19 cellular contexts compared by ENCODE assay signal in genomic region chr1:27530192-27530591, GRCh38. TPM values are rescaled to one million over a fixed set of nuclear protein-coding genes. Genes with fewer than 3 reads are reported as not detected.
DNase-seq lines count a peak whose midpoint lies in the region; ATAC-seq, FAIRE-seq and TF ChIP-seq lines count a peak whose summit lies in the region.
"Had no signal": no experiment of that assay in that cellular context is flagged by ENCODE, and none has a peak within 500 bp of the region (broad histone marks: within the 10 kb centered on the region; RNA-seq: fewer than 3 reads in every experiment).

No MANE protein-coding gene starts in this region.

- in situ Hi-C loops in HepG2 (cut with HindIII; ENCODE audit: extremely low pct_ligation_motif_present, low pct_unique_long_range_greater_than_20kb), result no loop called here

- ATAC-seq in HepG2 (no peak), right lobe of liver (no peak)
- ATAC-seq: activated naive CD4-positive, alpha-beta T cell treated with anti-CD3 and anti-CD28 coated beads, Interleukin-2, amount 50 U/mL, for 72 hours; effector memory CD8-positive, alpha-beta T cell had no signal

- TF ChIP-seq RAD21 in HepG2 (CRISPR knock-in tag; IDR thresholded peaks at IDR 0.05), result no peak

- H2AFZ ChIP-seq in HepG2 (ENCODE audit: low read length), result no peak overlapping the region

- no peak for FAIRE-seq in HepG2 (lab: Jason Lieb, UNC)
- FAIRE-seq in D721Med (lab: Jason Lieb, UNC), result no peak
- FAIRE-seq: H54 had no signal

- H3K9me3 ChIP-seq in HepG2 (ENCODE audit: low read length) (no peaks in the 10 kb centered on the region), right lobe of liver (no peaks in the 10 kb centered on the region), esophagus squamous epithelium (no peaks in the 10 kb centered on the region), vagina (no peaks in the 10 kb centered on the region)
- H3K9me3 ChIP-seq: MG63, prostate gland, stomach had no signal

- BruUV-seq in HepG2 (replicated peaks; lab: Mats Ljungman, UMichigan), result no TSS peak

- H4K20me1 ChIP-seq in HepG2 (ENCODE audit: insufficient read depth, low read length), result no peaks in the 10 kb centered on the region

- CTCF ChIA-PET in HepG2 (lab: Yijun Ruan, JAX; ENCODE audit: low intra/inter-chr PET ratio, low total read pairs), result no interaction called here

- H3K27me3 ChIP-seq in HepG2 (ENCODE audit: control insufficient read depth in 1 of 2, insufficient read depth in 2 of 2, low read length in 2 of 2) (no peaks in the 10 kb centered on the region), right lobe of liver (no peaks in the 10 kb centered on the region), esophagus squamous epithelium (no peaks in the 10 kb centered on the region), rectal smooth muscle tissue (ENCODE audit: control insufficient read depth, insufficient read depth, low read length) (no peaks in the 10 kb centered on the region), vagina (no peaks in the 10 kb centered on the region)
- H3K27me3 ChIP-seq: MG63, stomach had no signal

- no peak for TF ChIP-seq POLR2A in HepG2 (IDR thresholded peaks at IDR 0.05; ENCODE audit: insufficient read depth in 1 of 2, low read depth in 2 of 2, low read length in 2 of 2)
- TF ChIP-seq POLR2A in right lobe of liver (IDR thresholded peaks at IDR 0.05), result no peak
- no peak for TF ChIP-seq POLR2A in esophagus squamous epithelium (IDR thresholded peaks at IDR 0.05)
- TF ChIP-seq POLR2A in vagina (IDR thresholded peaks at IDR 0.05), result no peak

- H3K27ac ChIP-seq in HepG2 (ENCODE audit: extremely low read length, insufficient read depth, low read length), result no peak overlapping the region
- no peak overlapping the region for H3K27ac ChIP-seq in right lobe of liver
- peak overlapping the region; percentile 18 to 99 (median 95) for H3K27ac ChIP-seq in esophagus squamous epithelium
- peak overlapping the region; percentile 84 for H3K27ac ChIP-seq in rectal smooth muscle tissue (ENCODE audit: low read depth, low read length)
- peak overlapping the region; percentile 99 for H3K27ac ChIP-seq in vagina

- no peak overlapping the region for H3K9ac ChIP-seq in HepG2 (ENCODE audit: insufficient read depth, low read depth, low read length)
- no peak overlapping the region for H3K9ac ChIP-seq in rectal smooth muscle tissue (ENCODE audit: low read length)

- intact Hi-C loops in HepG2 (cut with micrococcal nuclease; ENCODE audit: unreplicated experiment), result no loop called here
- intact Hi-C loops in right lobe of liver (cut with DNase I), result no loop called here
- intact Hi-C loops in esophagus squamous epithelium (cut with DNase I), result no loop called here
- intact Hi-C loops in vagina (cut with DNase I), result no loop called here

- H3K4me3 ChIP-seq in HepG2 (replicated peaks in 1 of 3; ENCODE audit: insufficient read depth in 1 of 3, low read depth in 2 of 3, low read length in 3 of 3) (no peak overlapping the region), right lobe of liver (no peak overlapping the region), esophagus squamous epithelium (no peak overlapping the region), rectal smooth muscle tissue (ENCODE audit: low read length) (no peak overlapping the region), vagina (no peak overlapping the region)
- H3K4me3 ChIP-seq: MG63, prostate gland, stomach had no signal

- H3K4me1 ChIP-seq in HepG2 (ENCODE audit: insufficient read depth, low read length) (peaks cover 42% of the 10 kb centered on the region), right lobe of liver (peaks cover 0 to 11% (median 0%) of the 10 kb centered on the region in 4 donors), esophagus squamous epithelium (peaks cover 43 to 91% (median 45%) of the 10 kb centered on the region in 3 donors), rectal smooth muscle tissue (ENCODE audit: control insufficient read depth, insufficient read depth, low read length) (peaks cover 37% of the 10 kb centered on the region), vagina (peaks cover 53% of the 10 kb centered on the region)

- POLR2A ChIA-PET in HepG2 (lab: Yijun Ruan, JAX), result interaction anchor here (0.9 to 1.5 kb wide), 2 partner anchors 12 to 41 kb away, joined by 3 to 4 read pairs; no protein-coding TSS in a partner anchor

- TF ChIP-seq CTCF in HepG2 (CRISPR knock-in tag; IDR thresholded peaks at IDR 0.05) (no peak), right lobe of liver (IDR thresholded peaks at IDR 0.05) (no peak), esophagus squamous epithelium (IDR thresholded peaks at IDR 0.05) (no peak), vagina (IDR thresholded peaks at IDR 0.05) (no peak), D721Med (IDR thresholded peaks at IDR 0.05; ENCODE audit: insufficient read depth, missing control alignments) (no peak)

- WGBS in HepG2 (ENCODE audit: low lambda C conversion rate), result 95% methylated on average over 10 of the region's 10 CpGs
- no CpG with 5 or more reads among the region's 10 CpGs for WGBS in right lobe of liver (ENCODE audit: insufficient coverage, low coverage, low lambda C conversion rate, missing lambda C conversion rate)
- WGBS in esophagus squamous epithelium, 2 donors, result 96 to 100% methylated on average over 10 of the region's 10 CpGs

- H3K36me3 ChIP-seq in HepG2 (replicated peaks in 1 of 2; ENCODE audit: control insufficient read depth in 1 of 2, insufficient read depth in 2 of 2, low read length in 2 of 2) (0 out of 5 replicates have a peak, but pooled peaks cover 0 to 3% of the 10 kb centered on the region in 2 experiments), right lobe of liver (no peaks in the 10 kb centered on the region), esophagus squamous epithelium (peaks cover 5 to 30% (median 12%) of the 10 kb centered on the region in 3 donors), rectal smooth muscle tissue (ENCODE audit: control insufficient read depth, insufficient read depth, low read length) (peaks cover 4% of the 10 kb centered on the region), vagina (peaks cover 0 to 10% of the 10 kb centered on the region in 2 donors)
- H3K36me3 ChIP-seq: prostate gland had no signal

- no peak for TF ChIP-seq EP300 in HepG2 (IDR thresholded peaks at IDR 0.05; ENCODE audit: low read depth in 2 of 2, low read length in 2 of 2)
- TF ChIP-seq EP300 in HepG2 (CRISPR knock-in tag; IDR thresholded peaks at IDR 0.05; ENCODE audit: borderline replicate concordance), result no peak

- H3K79me2 ChIP-seq in HepG2 (ENCODE audit: insufficient read depth, low read length), result no peaks in the 10 kb centered on the region

- DNase-seq in HepG2 (ENCODE audit: low spot score) (no peak), right lobe of liver (no peak), esophagus squamous epithelium (lab: John Stamatoyannopoulos, UW) (no peak), vagina (ENCODE audit: extremely low spot score in 2 of 2) (no peak), D721Med (ENCODE audit: insufficient read length, low spot score) (no peak)
- no peak for DNase-seq in effector CD8-positive, alpha-beta T cell (lab: John Stamatoyannopoulos, UW)
- DNase-seq in effector CD4-positive, alpha-beta T cell, result no peak
- DNase-seq: activated CD4-positive, alpha-beta T cell treated with anti-CD3 and anti-CD28 coated beads for 1 hour; activated CD8-positive, alpha-beta memory T cell treated with anti-CD3 and anti-CD28 coated beads, Interleukin-2, amount 50 U/mL, for 4 hours; caudate nucleus; effector memory CD8-positive, alpha-beta T cell; MG63; NCI-H187; stomach; T1000 had no signal

- H3K4me2 ChIP-seq in HepG2 (ENCODE audit: low read depth, low read length), result no peak overlapping the region

TF ChIP-seq in HepG2, 621 proteins besides CTCF, POLR2A, EP300 and RAD21:
- TF ChIP-seq ZNF629 (CRISPR knock-in tag; conservative IDR thresholded peaks at IDR 0.05) (peak; percentile 38; the same call in 1 of the 2 replicates), ZMYM3 (CRISPR knock-in tag; IDR thresholded peaks at IDR 0.05) (no peak)
TF ChIP-seq in HepG2: peak in this region for 1.

RNA-seq across cellular contexts. Expression of gene WASF2, which starts 40.2 kb away (rescaled TPM):
- total RNA-seq in HepG2 (2016; rRNA removed; fragmentation: Illumina TruSeq; extraction: Trizol) (10.4 and 16.9 TPM in 2 replicates), right lobe of liver (10 to 100 TPM; 18.4 to 38.1 (median 26.5) TPM), esophagus squamous epithelium (10 to 100 TPM; 53.7 to 92.8 (median 79.8) TPM), vagina (58.9 TPM)
- 3.7 and 4.4 TPM in 2 replicates for total RNA-seq in HepG2 (2016; cell fraction: cytosol; rRNA removed; fragmentation: Illumina TruSeq; extraction: Trizol; ENCODE audit: low read depth)
- total RNA-seq in HepG2 (2016; cell fraction: insoluble cytoplasmic fraction; rRNA removed; fragmentation: Illumina TruSeq; extraction: Trizol), result 10.6 and 15.8 TPM in 2 replicates
- total RNA-seq in HepG2 (2016; cell fraction: membrane; rRNA removed; fragmentation: Illumina TruSeq; extraction: Trizol), result 17.2 and 17.7 TPM in 2 replicates
- total RNA-seq in HepG2 (2016; cell fraction: nucleus; rRNA removed; fragmentation: Illumina TruSeq; extraction: Trizol), result 13.0 and 13.9 TPM in 2 replicates
- polyA plus RNA-seq in HepG2 (2011; rRNA removed), result 26.4 and 27.7 TPM in 2 replicates
- polyA plus RNA-seq in HepG2 (2011; cell fraction: cytosol; rRNA removed), result 16.3 and 16.7 TPM in 2 replicates
- polyA plus RNA-seq in HepG2 (2011; cell fraction: nucleus; rRNA removed), result 25.0 and 25.9 TPM in 2 replicates
- polyA plus RNA-seq in HepG2 (2012), result 29.4 and 35.1 TPM in 2 replicates
- 2.7 and 3.1 TPM in 2 replicates for polyA plus RNA-seq in HepG2 (2016; cell fraction: cytosol; fragmentation: Illumina TruSeq; extraction: Trizol; ENCODE audit: low read depth)
- 21.4 and 26.0 TPM in 2 replicates for polyA plus RNA-seq in HepG2 (2016; cell fraction: insoluble cytoplasmic fraction; fragmentation: Illumina TruSeq; extraction: Trizol; ENCODE audit: low read depth)
- 12.8 and 13.7 TPM in 2 replicates for polyA plus RNA-seq in HepG2 (2016; cell fraction: membrane; fragmentation: Illumina TruSeq; extraction: Trizol; ENCODE audit: low read depth)
- 23.0 and 25.5 TPM in 2 replicates for polyA plus RNA-seq in HepG2 (2016; cell fraction: nucleus; fragmentation: Illumina TruSeq; extraction: Trizol; ENCODE audit: insufficient read depth, low read depth)
- 45.6 and 56.9 TPM in 2 replicates for polyA minus RNA-seq in HepG2 (2011; rRNA and poly(A)+ RNA removed; ENCODE audit: low replicate concordance)
- polyA minus RNA-seq in HepG2 (2011; cell fraction: cytosol; rRNA and poly(A)+ RNA removed), result 22.2 and 26.7 TPM in 2 replicates
- 22.0 and 23.7 TPM in 2 replicates for polyA minus RNA-seq in HepG2 (2011; cell fraction: nucleus; rRNA and poly(A)+ RNA removed)

Comparison
In these comparisons a context has a peak if more than half of its experiments do, and no peak if none do; other contexts are left out.
1. H3K27ac ChIP-seq: peak in esophagus squamous epithelium (4 of 4), rectal smooth muscle tissue (single experiment) and vagina (single experiment); none in HepG2 (single experiment) and right lobe of liver (0 of 3).